In genomic region chr11:5625281-5625680, GRCh38 we compare ENCODE assay signal across 10 cellular contexts. TPM values are rescaled to one million over a fixed set of nuclear protein-coding genes. Genes with fewer than 3 reads are reported as not detected.
DNase-seq lines count a peak whose midpoint lies in the region; ATAC-seq and TF ChIP-seq lines count a peak whose summit lies in the region.
"Had no signal": no experiment of that assay in that cellular context is flagged by ENCODE, and none has a peak within 500 bp of the region (broad histone marks: within the 10 kb centered on the region; RNA-seq: fewer than 3 reads in every experiment).

No MANE protein-coding gene starts in this region.

- H3K27me3 Mint-ChIP-seq in activated T-cell treated with anti-CD3 and anti-CD28 coated beads, Interleukin-2, amount 50 U/mL, for 4 hours (ENCODE audit: low read depth) = no peaks in the 10 kb centered on the region

- in situ Hi-C loops in astrocyte of the spinal cord (cut with HindIII; ENCODE audit: low sequenced_read_pairs) (no loop called here), transverse colon (cut with MboI; ENCODE audit: low pct_ligation_motif_present in 1 of 4, low pct_unique_long_range_greater_than_20kb in 1 of 4, low sequenced_read_pairs in 3 of 4) (no loop called here)

- H3K4me3 Mint-ChIP-seq in activated T-cell treated with anti-CD3 and anti-CD28 coated beads, Interleukin-2, amount 50 U/mL, for 4 hours = peak overlapping the region; percentile 86

- peaks cover 6% of the 10 kb centered on the region for H3K36me3 Mint-ChIP-seq in activated T-cell treated with anti-CD3 and anti-CD28 coated beads, Interleukin-2, amount 50 U/mL, for 4 hours (ENCODE audit: insufficient read depth)

- H3K4me3 ChIP-seq in astrocyte of the spinal cord (ENCODE audit: low read depth, low read length) = peak overlapping the region; percentile 49
- peak overlapping the region; percentile 36 for H3K4me3 ChIP-seq in lower leg skin (ENCODE audit: low read depth, poor library complexity, severe bottlenecking)
- H3K4me3 ChIP-seq in transverse colon = peak overlapping the region in 3 of 4 donors; percentile 45 to 68 (median 46)

- ATAC-seq in activated T-cell treated with anti-CD3 and anti-CD28 coated beads, Interleukin-2, amount 50 U/mL, for 4 hours = no peak
- ATAC-seq in HG03097 (IDR thresholded peaks at IDR 0.05; ENCODE audit: low FRiP score, unreplicated experiment) (no peak), HG02798 (IDR thresholded peaks at IDR 0.05; ENCODE audit: poor library complexity, unreplicated experiment) (no peak)

- TF ChIP-seq CTCF in astrocyte of the spinal cord (IDR thresholded peaks at IDR 0.05; ENCODE audit: low read depth, low read length) = no peak
- TF ChIP-seq CTCF in lower leg skin (IDR thresholded peaks at IDR 0.05) = no peak
- TF ChIP-seq CTCF in transverse colon (IDR thresholded peaks at IDR 0.05) = no peak

- H3K27ac ChIP-seq in transverse colon = peak overlapping the region; percentile 78 to 84 (median 78)

- H3K36me3 ChIP-seq in transverse colon = no peaks in the 10 kb centered on the region

- no peaks in the 10 kb centered on the region for H3K9me3 Mint-ChIP-seq in activated T-cell treated with anti-CD3 and anti-CD28 coated beads, Interleukin-2, amount 50 U/mL, for 4 hours

- TF ChIP-seq EP300 in transverse colon (IDR thresholded peaks at IDR 0.05; ENCODE audit: low read depth) = no peak

- H3K9me3 ChIP-seq in transverse colon = no peaks in the 10 kb centered on the region

- TF ChIP-seq POLR2A in lower leg skin (IDR thresholded peaks at IDR 0.05) = no peak
- no peak for TF ChIP-seq POLR2A in transverse colon (IDR thresholded peaks at IDR 0.05)

- DNase-seq in activated T-cell treated with anti-CD3 and anti-CD28 coated beads, Interleukin-2, amount 50 U/mL, for 4 hours = no peak
- DNase-seq in activated T-cell treated with anti-CD3 and anti-CD28 coated beads for 4 hours (no peak), astrocyte of the spinal cord (ENCODE audit: low read depth, low spot score) (no peak), lower leg skin (ENCODE audit: low spot score in 2 of 2) (no peak), transverse colon (no peak)
- no peak for DNase-seq in activated effector memory CD4-positive, alpha-beta T cell treated with anti-CD3 and anti-CD28 coated beads, Interleukin-2, amount 50 U/mL, for 16 hours

- intact Hi-C loops in lower leg skin (cut with DNase I; ENCODE audit: low total_unique reads) (no loop called here), transverse colon (cut with DNase I; ENCODE audit: low total_unique reads) (no loop called here)

- no peaks in the 10 kb centered on the region for H3K27me3 ChIP-seq in transverse colon

- H3K4me1 Mint-ChIP-seq in activated T-cell treated with anti-CD3 and anti-CD28 coated beads, Interleukin-2, amount 50 U/mL, for 4 hours (ENCODE audit: low read depth) = peaks cover 54% of the 10 kb centered on the region

- 3 to 20% methylated on average over 4 of the region's 4 CpGs for WGBS in lower leg skin, 2 donors
- WGBS in transverse colon (ENCODE audit: low coverage in 1 of 2), 2 donors = 5 to 15% methylated on average over 4 of the region's 4 CpGs

- H3K4me1 ChIP-seq in transverse colon = peaks cover 24 to 38% (median 32%) of the 10 kb centered on the region in 4 donors

RNA-seq across cellular contexts. Expression of gene TRIM34, which starts 0.5 kb away (rescaled TPM):
- 1 to 10 TPM; 1.2 to 2.4 (median 1.6) TPM for total RNA-seq in activated T-cell treated with anti-CD3 and anti-CD28 coated beads, Interleukin-2, amount 50 U/mL, for 4 hours
- 10 to 100 TPM in 1 of 4 donors, 1 to 10 TPM in 3; 2.7 to 10.3 (median 6.9) TPM for total RNA-seq in lower leg skin
- total RNA-seq in transverse colon = 1 to 10 TPM; 1.5 to 9.8 (median 7.1) TPM

RNA-seq across cellular contexts. Expression of gene TRIM6, which starts 28.8 kb away (rescaled TPM):
- under 1 TPM in 2 of 3 donors, not detected in 1; 0.14 to 0.30 TPM for total RNA-seq in activated T-cell treated with anti-CD3 and anti-CD28 coated beads, Interleukin-2, amount 50 U/mL, for 4 hours
- total RNA-seq in lower leg skin (1 to 10 TPM; 1.0 to 2.7 (median 2.0) TPM), transverse colon (1 to 10 TPM in 1 of 4 donors, under 1 TPM in 1, not detected in 2; 0.79 to 1.4 TPM)

RNA-seq across cellular contexts. Expression of gene OR52B6, which starts 44.6 kb away (rescaled TPM):
- not detected for total RNA-seq in activated T-cell treated with anti-CD3 and anti-CD28 coated beads, Interleukin-2, amount 50 U/mL, for 4 hours
- total RNA-seq in lower leg skin (not detected), transverse colon (not detected)
- total RNA-seq: dermis microvascular lymphatic vessel endothelial cell, HT1080 had no signal

RNA-seq across cellular contexts. Expression of gene TRIM5, which starts 59.6 kb away (rescaled TPM):
- 1 to 10 TPM; 5.0 to 8.7 (median 5.2) TPM for total RNA-seq in activated T-cell treated with anti-CD3 and anti-CD28 coated beads, Interleukin-2, amount 50 U/mL, for 4 hours
- 10 to 100 TPM in 2 of 4 donors, 1 to 10 TPM in 2; 8.3 to 16.1 (median 10.8) TPM for total RNA-seq in lower leg skin
- 10 to 100 TPM; 10.5 to 23.6 (median 16.3) TPM for total RNA-seq in transverse colon
